27 cellular contexts compared by ENCODE assay signal in the genomic region with DNA sequence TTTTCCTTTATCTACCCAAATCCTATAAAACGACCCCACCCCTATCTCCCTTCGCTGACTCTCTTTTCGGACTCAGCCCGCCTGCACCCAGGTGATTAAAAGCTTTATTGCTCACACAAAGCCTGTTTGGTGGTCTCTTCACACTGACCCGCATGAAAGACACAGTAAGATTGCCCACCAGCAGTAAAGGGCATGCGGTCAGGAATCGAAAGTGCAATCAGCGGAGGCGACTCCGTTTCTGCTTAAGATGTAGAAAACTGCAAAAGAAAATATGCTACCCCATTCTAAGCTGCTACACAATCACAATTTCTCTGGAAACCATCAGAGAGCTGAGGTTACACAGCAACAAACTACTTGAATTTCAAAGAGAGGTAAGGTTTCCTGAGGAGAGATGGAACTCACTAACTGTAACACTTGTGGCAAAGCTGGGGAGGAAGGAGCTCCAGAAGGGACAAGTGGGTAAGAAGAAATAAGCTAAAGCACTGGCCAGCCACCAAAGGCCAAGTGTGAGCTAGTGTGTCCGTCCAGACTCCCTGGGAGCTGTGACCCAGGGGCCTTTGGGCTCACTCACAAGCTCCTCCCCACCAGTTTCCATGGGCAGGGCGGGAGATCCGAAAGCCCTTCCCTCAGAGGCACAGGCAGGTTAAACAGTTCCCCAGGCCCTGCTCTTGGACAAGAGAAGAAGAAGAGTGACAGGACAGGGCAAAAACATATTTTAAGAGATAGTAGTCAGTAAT.
DNase-seq lines count a peak whose midpoint lies in the region; ATAC-seq and TF ChIP-seq lines count a peak whose summit lies in the region.
"Had no signal": no experiment of that assay in that cellular context is flagged by ENCODE, and none has a peak within 500 bp of the region (broad histone marks: within the 10 kb centered on the region; RNA-seq: fewer than 3 reads in every experiment).

No MANE protein-coding gene starts in this region.

- H3K27me3 Mint-ChIP-seq in activated CD8-positive, alpha-beta T cell treated with anti-CD3 and anti-CD28 coated beads for 36 hours: peaks cover 3% of the 10 kb centered on the region
- peaks cover 20% of the 10 kb centered on the region for H3K27me3 Mint-ChIP-seq in activated CD8-positive, alpha-beta T cell treated with anti-CD3 and anti-CD28 coated beads, Interleukin-2, amount 10 ng/mL, durations not matched to agents 7 days and 5 days (ENCODE audit: low read depth)
- peaks cover 3% of the 10 kb centered on the region; the same call in 1 of the 2 replicates for H3K27me3 Mint-ChIP-seq in WTC11 (ENCODE audit: low read depth)

- DNase-seq in activated CD8-positive, alpha-beta T cell treated with anti-CD3 and anti-CD28 coated beads for 36 hours: peak; percentile 31
- DNase-seq in activated CD8-positive, alpha-beta T cell treated with anti-CD3 and anti-CD28 coated beads, Interleukin-2, amount 10 ng/mL, durations not matched to agents 7 days and 5 days: no peak
- peak; percentile 49 for DNase-seq in WTC11 (ENCODE audit: low spot score)
- peak; percentile 34 for DNase-seq in retina
- DNase-seq in NOMO-1 treated with DMSO at 0.1 percent for 48 hours (lab: John Stamatoyannopoulos, UW; ENCODE audit: unreplicated experiment): no peak
- DNase-seq in NCI-H2081 (lab: John Stamatoyannopoulos, UW): no peak
- DNase-seq in T-helper 2 cell: no peak
- DNase-seq: activated CD4-positive, alpha-beta T cell treated with anti-CD3 and anti-CD28 coated beads for 1 hour; activated naive CD4-positive, alpha-beta T cell treated with anti-CD3 and anti-CD28 coated beads, Interleukin-2, amount 10 ng/mL, durations not matched to agents 7 days and 5 days; activated T-cell treated with anti-CD3 and anti-CD28 coated beads, Interleukin-2, amount 50 U/mL, for 48 hours; EL; erythroblast; hypothalamus; natural killer cell; NCI-H1694 treated with DMSO at 0.1 percent for 48 hours; NCI-H2227 treated with DMSO at 0.1 percent for 48 hours; NCI-H774; pancreas; PC-3; sigmoid colon; stimulated activated CD8-positive, alpha-beta memory T cell treated with anti-CD3 and anti-CD28 coated beads, Interleukin-4, amount 100 ng/mL, for 48 hours; trophoblast cell had no signal

- POLR2A ChIA-PET in activated CD8-positive, alpha-beta T cell treated with anti-CD3 and anti-CD28 coated beads for 36 hours (lab: Charles Lee): no interaction called here
- POLR2A ChIA-PET in activated CD8-positive, alpha-beta T cell treated with anti-CD3 and anti-CD28 coated beads, Interleukin-2, amount 10 ng/mL, durations not matched to agents 7 days and 5 days (lab: Charles Lee): interaction anchor here (1.3 kb wide), 1 partner anchor 10 kb away, joined by 3 read pairs; no protein-coding TSS in a partner anchor
- POLR2A ChIA-PET in WTC11 (lab: Charles Lee): interaction anchor here (0.5 to 0.8 kb wide), 3 partner anchors 60 to 868 kb away, joined by 3 read pairs; no protein-coding TSS in a partner anchor

- H3K9me3 ChIP-seq in iPS-18c (ENCODE audit: control insufficient read depth, insufficient read depth, low read length): no peaks in the 10 kb centered on the region
- H3K9me3 ChIP-seq: A549, ascending aorta, pancreas, sigmoid colon had no signal

- intact Hi-C loops in activated CD8-positive, alpha-beta T cell treated with anti-CD3 and anti-CD28 coated beads for 36 hours (cut with micrococcal nuclease): no loop called here

- peak overlapping the region; percentile 28; the same call in 1 of the 2 replicates for H3K4me3 ChIP-seq in iPS-18c (ENCODE audit: insufficient read depth, low read depth, low read length)
- H3K4me3 ChIP-seq: A549, ascending aorta, pancreas, sigmoid colon had no signal

- H3K9me3 Mint-ChIP-seq in activated CD8-positive, alpha-beta T cell treated with anti-CD3 and anti-CD28 coated beads for 36 hours: no peaks in the 10 kb centered on the region
- no peaks in the 10 kb centered on the region for H3K9me3 Mint-ChIP-seq in activated CD8-positive, alpha-beta T cell treated with anti-CD3 and anti-CD28 coated beads, Interleukin-2, amount 10 ng/mL, durations not matched to agents 7 days and 5 days (ENCODE audit: insufficient read depth)
- peaks cover 17% of the 10 kb centered on the region for H3K9me3 Mint-ChIP-seq in WTC11
- H3K9me3 Mint-ChIP-seq: activated naive CD4-positive, alpha-beta T cell treated with anti-CD3 and anti-CD28 coated beads, Interleukin-2, amount 10 ng/mL, durations not matched to agents 7 days and 5 days; mesothelial cell of epicardium; natural killer cell had no signal

- H3K36me3 Mint-ChIP-seq in activated CD8-positive, alpha-beta T cell treated with anti-CD3 and anti-CD28 coated beads for 36 hours (ENCODE audit: low read depth): no peaks in the 10 kb centered on the region
- H3K36me3 Mint-ChIP-seq in activated CD8-positive, alpha-beta T cell treated with anti-CD3 and anti-CD28 coated beads, Interleukin-2, amount 10 ng/mL, durations not matched to agents 7 days and 5 days (ENCODE audit: low read depth): no peaks in the 10 kb centered on the region
- no peaks in the 10 kb centered on the region; the same call in none of the 2 replicates for H3K36me3 Mint-ChIP-seq in WTC11
- H3K36me3 Mint-ChIP-seq: activated naive CD4-positive, alpha-beta T cell treated with anti-CD3 and anti-CD28 coated beads, Interleukin-2, amount 10 ng/mL, durations not matched to agents 7 days and 5 days; mesothelial cell of epicardium; natural killer cell had no signal

- CTCF ChIA-PET in activated CD8-positive, alpha-beta T cell treated with anti-CD3 and anti-CD28 coated beads for 36 hours (lab: Charles Lee): interaction anchor here (0.9 to 2.3 kb wide), 3 partner anchors 8 to 10 kb away, joined by 3 to 7 read pairs (median 7); no protein-coding TSS in a partner anchor
- CTCF ChIA-PET in activated CD8-positive, alpha-beta T cell treated with anti-CD3 and anti-CD28 coated beads, Interleukin-2, amount 10 ng/mL, durations not matched to agents 7 days and 5 days (lab: Charles Lee): interaction anchor here (0.6 to 2.9 kb wide), 2 partner anchors 9 to 11 kb away, joined by 3 to 9 read pairs; no protein-coding TSS in a partner anchor
- CTCF ChIA-PET in WTC11 (lab: Charles Lee): interaction anchor here (0.7 to 2.4 kb wide), 11 partner anchors 9 to 324 kb away, joined by 3 to 29 read pairs (median 5); a partner anchor contains a TSS

- no peak overlapping the region for H3K27ac Mint-ChIP-seq in activated CD8-positive, alpha-beta T cell treated with anti-CD3 and anti-CD28 coated beads for 36 hours
- H3K27ac Mint-ChIP-seq in activated CD8-positive, alpha-beta T cell treated with anti-CD3 and anti-CD28 coated beads, Interleukin-2, amount 10 ng/mL, durations not matched to agents 7 days and 5 days: no peak overlapping the region
- H3K27ac Mint-ChIP-seq in WTC11: peak overlapping the region; percentile 89
- H3K27ac Mint-ChIP-seq: activated naive CD4-positive, alpha-beta T cell treated with anti-CD3 and anti-CD28 coated beads, Interleukin-2, amount 10 ng/mL, durations not matched to agents 7 days and 5 days; B cell; mesothelial cell of epicardium; natural killer cell had no signal

- peak; percentile 47 for ATAC-seq in activated CD8-positive, alpha-beta T cell treated with anti-CD3 and anti-CD28 coated beads for 36 hours
- ATAC-seq in activated CD8-positive, alpha-beta T cell treated with anti-CD3 and anti-CD28 coated beads, Interleukin-2, amount 10 ng/mL, durations not matched to agents 7 days and 5 days: no peak
- peak; percentile 96 for ATAC-seq in WTC11
- ATAC-seq: A549, natural killer cell, pancreas, PC-3 had no signal

- H3K4me1 Mint-ChIP-seq in activated CD8-positive, alpha-beta T cell treated with anti-CD3 and anti-CD28 coated beads for 36 hours (ENCODE audit: low read depth): no peaks in the 10 kb centered on the region
- no peaks in the 10 kb centered on the region for H3K4me1 Mint-ChIP-seq in activated CD8-positive, alpha-beta T cell treated with anti-CD3 and anti-CD28 coated beads, Interleukin-2, amount 10 ng/mL, durations not matched to agents 7 days and 5 days (ENCODE audit: low read depth)
- peaks cover 34% of the 10 kb centered on the region for H3K4me1 Mint-ChIP-seq in WTC11
- H3K4me1 Mint-ChIP-seq: activated naive CD4-positive, alpha-beta T cell treated with anti-CD3 and anti-CD28 coated beads, Interleukin-2, amount 10 ng/mL, durations not matched to agents 7 days and 5 days; B cell; natural killer cell had no signal

- no peak for TF ChIP-seq CTCF in activated CD8-positive, alpha-beta T cell treated with anti-CD3 and anti-CD28 coated beads for 36 hours (IDR thresholded peaks at IDR 0.05)
- no peak for TF ChIP-seq CTCF in WTC11 (IDR thresholded peaks at IDR 0.05)

- no peak overlapping the region for H3K4me3 Mint-ChIP-seq in activated CD8-positive, alpha-beta T cell treated with anti-CD3 and anti-CD28 coated beads for 36 hours
- H3K4me3 Mint-ChIP-seq in activated CD8-positive, alpha-beta T cell treated with anti-CD3 and anti-CD28 coated beads, Interleukin-2, amount 10 ng/mL, durations not matched to agents 7 days and 5 days: no peak overlapping the region
- H3K4me3 Mint-ChIP-seq in WTC11: peak overlapping the region; percentile 42
- H3K4me3 Mint-ChIP-seq: activated naive CD4-positive, alpha-beta T cell treated with anti-CD3 and anti-CD28 coated beads, Interleukin-2, amount 10 ng/mL, durations not matched to agents 7 days and 5 days; B cell; mesothelial cell of epicardium; natural killer cell had no signal

TF ChIP-seq in WTC11, 78 proteins besides CTCF, POLR2A, EP300 and RAD21:
- TF ChIP-seq, protein P1, sequence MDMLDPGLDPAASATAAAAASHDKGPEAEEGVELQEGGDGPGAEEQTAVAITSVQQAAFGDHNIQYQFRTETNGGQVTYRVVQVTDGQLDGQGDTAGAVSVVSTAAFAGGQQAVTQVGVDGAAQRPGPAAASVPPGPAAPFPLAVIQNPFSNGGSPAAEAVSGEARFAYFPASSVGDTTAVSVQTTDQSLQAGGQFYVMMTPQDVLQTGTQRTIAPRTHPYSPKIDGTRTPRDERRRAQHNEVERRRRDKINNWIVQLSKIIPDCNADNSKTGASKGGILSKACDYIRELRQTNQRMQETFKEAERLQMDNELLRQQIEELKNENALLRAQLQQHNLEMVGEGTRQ (CRISPR knock-in tag; IDR thresholded peaks at IDR 0.05): no peak
- TF ChIP-seq GTF2I (CRISPR knock-in tag; conservative IDR thresholded peaks at IDR 0.05): no peak
- no peak for TF ChIP-seq GRHL2 (CRISPR knock-in tag; IDR thresholded peaks at IDR 0.05; ENCODE audit: insufficient replicate concordance, severe bottlenecking)
- TF ChIP-seq, protein P2, sequence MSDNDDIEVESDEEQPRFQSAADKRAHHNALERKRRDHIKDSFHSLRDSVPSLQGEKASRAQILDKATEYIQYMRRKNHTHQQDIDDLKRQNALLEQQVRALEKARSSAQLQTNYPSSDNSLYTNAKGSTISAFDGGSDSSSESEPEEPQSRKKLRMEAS (CRISPR knock-in tag; IDR thresholded peaks at IDR 0.05): 0 out of 2 replicates have a peak, but pooled peaks have one; percentile 33
TF ChIP-seq in WTC11: peak in this region for 1.

Comparison
In these comparisons a context has a peak if more than half of its experiments do, and no peak if none do; other contexts are left out.
1. DNase-seq: peak in activated CD8-positive, alpha-beta T cell treated with anti-CD3 and anti-CD28 coated beads for 36 hours (single experiment), WTC11 (single experiment) and retina (single experiment); none in activated CD8-positive, alpha-beta T cell treated with anti-CD3 and anti-CD28 coated beads, Interleukin-2, amount 10 ng/mL, durations not matched to agents 7 days and 5 days (single experiment), NOMO-1 treated with DMSO at 0.1 percent for 48 hours (single experiment), NCI-H2081 (0 of 2) and T-helper 2 cell (0 of 5).